Comparison of ENCODE assay signal across 1 cellular context in genomic region chr6:80522556-80522955, GRCh38.
TF ChIP-seq lines count a peak whose summit lies in the region.

No MANE protein-coding gene starts in this region.

TF ChIP-seq in WTC11, 78 proteins besides CTCF, POLR2A, EP300 and RAD21 (continued from another document):
- TF ChIP-seq ARID4B (CRISPR knock-in tag; IDR thresholded peaks at IDR 0.05; ENCODE audit: borderline replicate concordance), result no peak
- no peak for TF ChIP-seq ETV6 (CRISPR knock-in tag; IDR thresholded peaks at IDR 0.05)
- no peak for TF ChIP-seq NR3C1 (CRISPR knock-in tag; conservative IDR thresholded peaks at IDR 0.05; ENCODE audit: low read depth)
- no peak for TF ChIP-seq NFYB (CRISPR knock-in tag; conservative IDR thresholded peaks at IDR 0.05; ENCODE audit: low read depth)
- no peak for TF ChIP-seq JUN (CRISPR knock-in tag; IDR thresholded peaks at IDR 0.05)
- TF ChIP-seq IRF2 (CRISPR knock-in tag; IDR thresholded peaks at IDR 0.05; ENCODE audit: borderline replicate concordance, low read depth), result no peak
- no peak for TF ChIP-seq ESRRA (CRISPR knock-in tag; IDR thresholded peaks at IDR 0.05; ENCODE audit: borderline replicate concordance)
- no peak for TF ChIP-seq HMGA2 (CRISPR knock-in tag; IDR thresholded peaks at IDR 0.05)
- TF ChIP-seq KAT7 (CRISPR knock-in tag; IDR thresholded peaks at IDR 0.05; ENCODE audit: borderline replicate concordance), result no peak
- TF ChIP-seq, protein P1, sequence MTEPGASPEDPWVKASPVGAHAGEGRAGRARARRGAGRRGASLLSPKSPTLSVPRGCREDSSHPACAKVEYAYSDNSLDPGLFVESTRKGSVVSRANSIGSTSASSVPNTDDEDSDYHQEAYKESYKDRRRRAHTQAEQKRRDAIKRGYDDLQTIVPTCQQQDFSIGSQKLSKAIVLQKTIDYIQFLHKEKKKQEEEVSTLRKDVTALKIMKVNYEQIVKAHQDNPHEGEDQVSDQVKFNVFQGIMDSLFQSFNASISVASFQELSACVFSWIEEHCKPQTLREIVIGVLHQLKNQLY (CRISPR knock-in tag; IDR thresholded peaks at IDR 0.05), result no peak
- no peak for TF ChIP-seq USF1 (CRISPR knock-in tag; IDR thresholded peaks at IDR 0.05)
